Comparison of ENCODE assay signal across 15 cellular contexts in genomic region chrY:12984637-12985344, GRCh38.
A peak's percentile ranks its signal among the peaks of the same experiment; 100 is the strongest.
DNase-seq lines count a peak whose midpoint lies in the region; ATAC-seq and TF ChIP-seq lines count a peak whose summit lies in the region.
"Had no signal": no experiment of that assay in that cellular context is flagged by ENCODE, and none has a peak within 500 bp of the region (broad histone marks: within the 10 kb centered on the region; RNA-seq: fewer than 3 reads in every experiment).

No MANE protein-coding gene starts in this region.

- H3K4me1 ChIP-seq in OCI-LY3 (ENCODE audit: low read length) (no peaks in the 10 kb centered on the region), iPS DF 6.9 (ENCODE audit: control insufficient read depth, insufficient read depth, low read length) (no peaks in the 10 kb centered on the region), trophoblast cell (ENCODE audit: control insufficient read depth in 1 of 2, insufficient read depth in 2 of 2, low read length in 2 of 2) (peaks cover 0 to 7% of the 10 kb centered on the region in 2 experiments), gastroesophageal sphincter (no peaks in the 10 kb centered on the region), neural progenitor cell (no peaks in the 10 kb centered on the region)

- TF ChIP-seq EP300 in gastroesophageal sphincter (IDR thresholded peaks at IDR 0.05) = no peak

- H3K79me1 ChIP-seq in trophoblast cell (ENCODE audit: low read length) = no peaks in the 10 kb centered on the region

- H2BK5ac ChIP-seq in trophoblast cell (ENCODE audit: low read depth, low read length, poor library complexity) = no peak overlapping the region

- no peak overlapping the region for H3K14ac ChIP-seq in trophoblast cell (ENCODE audit: low read length)

- H3K9me3 Mint-ChIP-seq in HFFc6 (no peaks in the 10 kb centered on the region), neural progenitor cell (no peaks in the 10 kb centered on the region)
- H3K9me3 Mint-ChIP-seq: CD8-positive, alpha-beta T cell; IgD-negative memory B cell had no signal

- H3K27ac ChIP-seq in OCI-LY3 (ENCODE audit: low read length) (no peak overlapping the region), iPS DF 6.9 (ENCODE audit: low read length) (no peak overlapping the region), trophoblast cell (ENCODE audit: low read depth, low read length) (no peak overlapping the region), gastroesophageal sphincter (no peak overlapping the region), neural progenitor cell (no peak overlapping the region)
- H3K27ac ChIP-seq: HL-60 had no signal

- H3K36me3 Mint-ChIP-seq in HFFc6 (ENCODE audit: low read depth) (peaks cover 5% of the 10 kb centered on the region; the same call in 1 of the 2 replicates), neural progenitor cell (no peaks in the 10 kb centered on the region)
- H3K36me3 Mint-ChIP-seq: CD14-positive monocyte; CD8-positive, alpha-beta T cell; IgD-negative memory B cell had no signal

- H3K27me3 ChIP-seq in OCI-LY3 (ENCODE audit: low read depth, low read length) = no peaks in the 10 kb centered on the region
- H3K27me3 ChIP-seq in iPS DF 6.9 (ENCODE audit: control insufficient read depth, insufficient read depth, low read length) = no peaks in the 10 kb centered on the region
- H3K27me3 ChIP-seq in trophoblast cell (ENCODE audit: insufficient read depth, low read length) = no peaks in the 10 kb centered on the region
- H3K27me3 ChIP-seq in gastroesophageal sphincter = no peaks in the 10 kb centered on the region
- H3K27me3 ChIP-seq in neural progenitor cell = no peaks in the 10 kb centered on the region

- H3K4me2 ChIP-seq in OCI-LY3 (ENCODE audit: low read length) (peak overlapping the region; percentile 11; the same call in 1 of the 2 replicates), trophoblast cell (ENCODE audit: low read length) (peak overlapping the region; percentile 64), neural progenitor cell (no peak overlapping the region)

- no peak for DNase-seq in HFFc6
- peak; percentile 20 for DNase-seq in iPS DF 6.9 (ENCODE audit: low read depth, low spot score)
- no peak for DNase-seq in trophoblast cell
- DNase-seq in UCSD-AML1 (lab: John Stamatoyannopoulos, UW; ENCODE audit: unreplicated experiment) = no peak
- DNase-seq in neural progenitor cell (ENCODE audit: low spot score) = no peak
- DNase-seq: CD8-positive, alpha-beta T cell; COR-L47; DND-41; GF-D8; HCEC 1CT had no signal

- H3K4me3 ChIP-seq in OCI-LY3 (ENCODE audit: low read length) (no peak overlapping the region), iPS DF 6.9 (ENCODE audit: low read length) (no peak overlapping the region), trophoblast cell (ENCODE audit: low read depth, low read length) (no peak overlapping the region), gastroesophageal sphincter (no peak overlapping the region), neural progenitor cell (no peak overlapping the region)

- no peak overlapping the region; the same call in 1 of the 2 replicates for H3K4me3 Mint-ChIP-seq in HFFc6
- H3K4me3 Mint-ChIP-seq in neural progenitor cell = no peak overlapping the region
- H3K4me3 Mint-ChIP-seq: CD14-positive monocyte; CD8-positive, alpha-beta T cell; IgD-negative memory B cell had no signal

- no peak for ATAC-seq in gastroesophageal sphincter
- ATAC-seq: CD8-positive, alpha-beta T cell had no signal

- peak overlapping the region; percentile 41; the same call in 1 of the 2 replicates for H2AFZ ChIP-seq in OCI-LY3 (ENCODE audit: low read depth, low read length)
- H2AFZ ChIP-seq in trophoblast cell (ENCODE audit: insufficient read depth, low read length, poor library complexity) = no peak overlapping the region
- no peak overlapping the region for H2AFZ ChIP-seq in neural progenitor cell (replicated peaks)

- no peak overlapping the region for H2BK12ac ChIP-seq in trophoblast cell (ENCODE audit: low read length)

- no peak overlapping the region for H4K91ac ChIP-seq in trophoblast cell (ENCODE audit: low read depth, low read length)

- no peak overlapping the region for H3K4ac ChIP-seq in trophoblast cell (ENCODE audit: low read depth, low read length)

- H3K9me3 ChIP-seq in OCI-LY3 (ENCODE audit: insufficient read depth, low read length) (no peaks in the 10 kb centered on the region), iPS DF 6.9 (ENCODE audit: control insufficient read depth, insufficient read depth, low read length) (no peaks in the 10 kb centered on the region), trophoblast cell (ENCODE audit: insufficient read depth, low read depth, low read length) (no peaks in the 10 kb centered on the region), gastroesophageal sphincter (no peaks in the 10 kb centered on the region), neural progenitor cell (ENCODE audit: low read depth) (no peaks in the 10 kb centered on the region)

- no peak overlapping the region for H3K18ac ChIP-seq in trophoblast cell (ENCODE audit: low read length)

- H2AK5ac ChIP-seq in trophoblast cell (ENCODE audit: low read length) = no peak overlapping the region

- peak overlapping the region; percentile 43; the same call in 1 of the 2 replicates for H3K27ac Mint-ChIP-seq in HFFc6
- no peak overlapping the region for H3K27ac Mint-ChIP-seq in neural progenitor cell
- H3K27ac Mint-ChIP-seq: CD14-positive monocyte; CD8-positive, alpha-beta T cell; IgD-negative memory B cell had no signal

- H4K8ac ChIP-seq in trophoblast cell (ENCODE audit: low read depth, low read length) = no peak overlapping the region

- no peaks in the 10 kb centered on the region for H3K79me2 ChIP-seq in OCI-LY3 (ENCODE audit: low read length)
- no peaks in the 10 kb centered on the region for H3K79me2 ChIP-seq in trophoblast cell (ENCODE audit: control insufficient read depth, insufficient read depth, low read length, poor library complexity)
- H3K79me2 ChIP-seq in neural progenitor cell (ENCODE audit: low read depth) = no peaks in the 10 kb centered on the region

- H4K12ac ChIP-seq in trophoblast cell (ENCODE audit: low read depth, low read length) = no peak overlapping the region

- H4K20me1 ChIP-seq in OCI-LY3 (ENCODE audit: insufficient read depth, low read length) (no peaks in the 10 kb centered on the region), neural progenitor cell (ENCODE audit: low read depth) (no peaks in the 10 kb centered on the region)

- H3K9ac ChIP-seq in OCI-LY3 (ENCODE audit: low read length) (no peak overlapping the region), trophoblast cell (ENCODE audit: low read length) (no peak overlapping the region), neural progenitor cell (no peak overlapping the region)

- H3K27me3 Mint-ChIP-seq in HFFc6 (ENCODE audit: insufficient read depth) = peaks cover 2% of the 10 kb centered on the region; the same call in 1 of the 2 replicates
- H3K27me3 Mint-ChIP-seq in neural progenitor cell (ENCODE audit: insufficient read depth, low read depth) = no peaks in the 10 kb centered on the region
- H3K27me3 Mint-ChIP-seq: IgD-negative memory B cell had no signal

- no peak overlapping the region for H2BK120ac ChIP-seq in trophoblast cell (ENCODE audit: insufficient read depth, low read length, poor library complexity)

- no peaks in the 10 kb centered on the region for H3F3A ChIP-seq in neural progenitor cell (ENCODE audit: low read depth)

- H3K36me3 ChIP-seq in OCI-LY3 (replicated peaks; ENCODE audit: low read depth, low read length) = no peaks in the 10 kb centered on the region
- no peaks in the 10 kb centered on the region for H3K36me3 ChIP-seq in iPS DF 6.9 (ENCODE audit: control insufficient read depth, insufficient read depth, low read length)
- no peaks in the 10 kb centered on the region for H3K36me3 ChIP-seq in trophoblast cell (ENCODE audit: control insufficient read depth in 1 of 2, insufficient read depth in 2 of 2, low read length in 2 of 2)
- H3K36me3 ChIP-seq in gastroesophageal sphincter = no peaks in the 10 kb centered on the region
- no peaks in the 10 kb centered on the region for H3K36me3 ChIP-seq in neural progenitor cell

- H3K4me1 Mint-ChIP-seq in HFFc6 (ENCODE audit: low read depth) (peaks cover 7% of the 10 kb centered on the region; the same call in 1 of the 2 replicates), neural progenitor cell (no peaks in the 10 kb centered on the region)
- H3K4me1 Mint-ChIP-seq: CD14-positive monocyte, IgD-negative memory B cell had no signal

- H3K23ac ChIP-seq in trophoblast cell (ENCODE audit: low read length) = no peak overlapping the region

- no CpG with 5 or more reads among the region's 5 CpGs for WGBS in iPS DF 6.9 (ENCODE audit: insufficient coverage, insufficient read length)
- no CpG with 5 or more reads among the region's 5 CpGs for WGBS in trophoblast cell (ENCODE audit: extremely low coverage, insufficient coverage, insufficient read length)
- 17% methylated on average over 4 of the region's 5 CpGs; no CpG with 5 or more reads in 1 of the 2 donors for WGBS in gastroesophageal sphincter (ENCODE audit: low coverage in 1 of 2), 2 donors

- no peak for TF ChIP-seq POLR2A in gastroesophageal sphincter (IDR thresholded peaks at IDR 0.05)

- TF ChIP-seq CTCF in HFFc6 (IDR thresholded peaks at IDR 0.05) (no peak), OCI-LY3 (IDR thresholded peaks at IDR 0.05; ENCODE audit: low read depth, low read length) (no peak), gastroesophageal sphincter (IDR thresholded peaks at IDR 0.05) (no peak), neural progenitor cell (IDR thresholded peaks at IDR 0.05) (no peak)
